In genomic region chr3:121748638-121749275, GRCh38 we compare ENCODE assay signal across 8 cellular contexts. TPM values are rescaled to one million over a fixed set of nuclear protein-coding genes. Genes with fewer than 3 reads are reported as not detected.
DNase-seq lines count a peak whose midpoint lies in the region; FAIRE-seq and TF ChIP-seq lines count a peak whose summit lies in the region.

No MANE protein-coding gene starts in this region.

- H2BK15ac ChIP-seq in mesenchymal stem cell (ENCODE audit: low read depth, poor library complexity, severe bottlenecking): no peak overlapping the region

- H3K9me3 ChIP-seq in mesenchymal stem cell (ENCODE audit: control insufficient read depth, low read length): no peaks in the 10 kb centered on the region

- H3K4me2 ChIP-seq in mesenchymal stem cell (ENCODE audit: low read length, poor library complexity, severe bottlenecking): peak overlapping the region; percentile 93

- H3K4me1 ChIP-seq in mesenchymal stem cell (ENCODE audit: control insufficient read depth, insufficient read depth, low read depth, low read length): no peaks in the 10 kb centered on the region

- H3K36me3 ChIP-seq in mesenchymal stem cell (ENCODE audit: control insufficient read depth in 1 of 2, insufficient read depth in 2 of 2, low read depth in 1 of 2, low read length in 2 of 2): peaks cover 0 to 10% of the 10 kb centered on the region in 2 experiments

- FAIRE-seq in H54 (lab: Jason Lieb, UNC): peak; percentile 15

- peak overlapping the region; percentile 43 to 99 (median 90) for H3K4me3 ChIP-seq in dorsolateral prefrontal cortex
- peak overlapping the region; percentile 85 to 88 for H3K4me3 ChIP-seq in mesenchymal stem cell (ENCODE audit: insufficient read depth in 1 of 2, low read depth in 1 of 2, low read length in 2 of 2)

- DNase-seq in G401 (ENCODE audit: low spot score) (peak; percentile 72), H54 (ENCODE audit: insufficient read length, low spot score) (peak; percentile 15), NCI-H69 (lab: John Stamatoyannopoulos, UW) (peak; percentile 55), dorsolateral prefrontal cortex (peak in 5 of 10 donors; percentile 29 to 66 (median 56)), mesenchymal stem cell (peak; percentile 65), NCI-H524 treated with DMSO at 0.1 percent for 48 hours (lab: John Stamatoyannopoulos, UW) (no peak), NCI-H1436 (lab: John Stamatoyannopoulos, UW) (no peak)
- DNase-seq in effector CD8-positive, alpha-beta T cell (lab: John Stamatoyannopoulos, UW): no peak

- intact Hi-C loops in dorsolateral prefrontal cortex (cut with DNase I): no loop called here

- H3K18ac ChIP-seq in mesenchymal stem cell (ENCODE audit: low read depth in 1 of 2, low read length in 2 of 2): peak overlapping the region in 1 of 2 experiments; percentile 95

- peaks cover 0 to under 1% (median 0%) of the 10 kb centered on the region in 45 donors for H3K27me3 ChIP-seq in dorsolateral prefrontal cortex
- H3K27me3 ChIP-seq in mesenchymal stem cell (ENCODE audit: control insufficient read depth in 1 of 2, insufficient read depth in 1 of 2, low read length in 2 of 2): peaks cover 0 to 3% of the 10 kb centered on the region in 2 experiments

- peak overlapping the region in 1 of 2 experiments; percentile 83 for H3K23ac ChIP-seq in mesenchymal stem cell (ENCODE audit: low read length in 2 of 2)

- peak overlapping the region; percentile 72 for H2AFZ ChIP-seq in mesenchymal stem cell (ENCODE audit: low read depth, low read length)

- peak overlapping the region in 1 of 2 experiments; percentile 75 for H3K4ac ChIP-seq in mesenchymal stem cell (ENCODE audit: low read depth in 1 of 2, low read length in 2 of 2)

- no peak overlapping the region for H2BK120ac ChIP-seq in mesenchymal stem cell (ENCODE audit: low read depth, low read length)

- peak overlapping the region; percentile 99 for H3K9ac ChIP-seq in mesenchymal stem cell (ENCODE audit: low read length)

- no peak for TF ChIP-seq CTCF in dorsolateral prefrontal cortex (IDR thresholded peaks at IDR 0.05 in 54 of 56, conservative IDR thresholded peaks at IDR 0.05 in 2 of 56; ENCODE audit: low read depth in 1 of 56, partially characterized antibody in 56 of 56)

- in situ Hi-C loops in G401 (cut with HindIII; ENCODE audit: low sequenced_read_pairs): no loop called here

- H2BK12ac ChIP-seq in mesenchymal stem cell (ENCODE audit: low read length in 2 of 2): no peak overlapping the region

- no peak overlapping the region for H4K91ac ChIP-seq in mesenchymal stem cell (ENCODE audit: low read length)

- H3K27ac ChIP-seq in dorsolateral prefrontal cortex (peak overlapping the region in 56 of 59 donors; percentile 34 to 94 (median 83)), mesenchymal stem cell (ENCODE audit: low read length, poor library complexity, severe bottlenecking) (peak overlapping the region; percentile 93)

- no peak for TF ChIP-seq POLR2A in H54 (IDR thresholded peaks at IDR 0.05; ENCODE audit: low read depth, low read length)

- H3K79me1 ChIP-seq in mesenchymal stem cell (replicated peaks; ENCODE audit: low read length, poor library complexity, severe bottlenecking): peaks cover 6% of the 10 kb centered on the region

- H4K8ac ChIP-seq in mesenchymal stem cell (ENCODE audit: low read length): peak overlapping the region; percentile 90

- H2BK5ac ChIP-seq in mesenchymal stem cell (ENCODE audit: low read depth, low read length, poor library complexity, severe bottlenecking): peak overlapping the region; percentile 46

- WGBS in mesenchymal stem cell: 4% methylated on average over 18 of the region's 18 CpGs

- no peak overlapping the region for H2AK5ac ChIP-seq in mesenchymal stem cell (ENCODE audit: low read length, severe bottlenecking)

- peak overlapping the region in 1 of 2 experiments; percentile 89 for H3K14ac ChIP-seq in mesenchymal stem cell (ENCODE audit: low read length in 2 of 2)

RNA-seq across cellular contexts. Expression of gene GOLGB1, which starts 0.8 kb away (rescaled TPM):
- total RNA-seq in G401 (2014; rRNA removed; shearing (Covaris generic)): 10.9 and 34.7 TPM in 2 replicates
- total RNA-seq in dorsolateral prefrontal cortex: 100 to 1,000 TPM in 1 of 120 experiments, 10 to 100 TPM in 119; 54.8 to 101 (median 75.7) TPM
- 24.9 TPM for polyA plus RNA-seq in mesenchymal stem cell (2013, experiment 1 of 2)
- polyA plus RNA-seq in mesenchymal stem cell (2013, experiment 2 of 2): 23.5 TPM

Comparison
In these comparisons a context has a peak if more than half of its experiments do, and no peak if none do; other contexts are left out.
1. DNase-seq: peak in G401 (single experiment), H54 (single experiment), NCI-H69 (single experiment) and mesenchymal stem cell (single experiment); none in effector CD8-positive, alpha-beta T cell (single experiment), NCI-H524 treated with DMSO at 0.1 percent for 48 hours (single experiment) and NCI-H1436 (single experiment).